13 cellular contexts compared by ENCODE assay signal in genomic region chr6:40138273-40138720, GRCh38.
DNase-seq lines count a peak whose midpoint lies in the region; ATAC-seq and TF ChIP-seq lines count a peak whose summit lies in the region.
"Had no signal": no experiment of that assay in that cellular context is flagged by ENCODE, and none has a peak within 500 bp of the region (broad histone marks: within the 10 kb centered on the region; RNA-seq: fewer than 3 reads in every experiment).

No MANE protein-coding gene starts in this region.

- TF ChIP-seq RAD21 in liver (IDR thresholded peaks at IDR 0.05): no peak

- 51% methylated on average over 4 of the region's 4 CpGs for WGBS in liver

- no peak overlapping the region for H3K9ac ChIP-seq in liver (ENCODE audit: low read depth in 1 of 2, low read length in 2 of 2)

- ATAC-seq in GM19463 (IDR thresholded peaks at IDR 0.05; ENCODE audit: unreplicated experiment): peak; percentile 59
- peak; percentile 46 for ATAC-seq in HG03571 (IDR thresholded peaks at IDR 0.05; ENCODE audit: unreplicated experiment)

- TF ChIP-seq CTCF in liver (IDR thresholded peaks at IDR 0.05; ENCODE audit: low read depth, low read length, missing input control): no peak

- no peaks in the 10 kb centered on the region for H3K4me1 ChIP-seq in liver (ENCODE audit: control insufficient read depth in 4 of 4, insufficient read depth in 4 of 4, low read length in 3 of 4)

- H3K4me3 ChIP-seq in liver (ENCODE audit: low read depth in 1 of 3, low read length in 3 of 3): no peak overlapping the region

- H3K27me3 ChIP-seq in liver (ENCODE audit: control insufficient read depth in 4 of 4, insufficient read depth in 4 of 4, low read length in 3 of 4): no peaks in the 10 kb centered on the region

- H3K27ac ChIP-seq in liver (ENCODE audit: low read depth in 1 of 2, low read length in 2 of 2): no peak overlapping the region

- no peaks in the 10 kb centered on the region for H3K36me3 ChIP-seq in liver (ENCODE audit: control insufficient read depth in 4 of 4, insufficient read depth in 3 of 4, low read depth in 1 of 4, low read length in 3 of 4)

- H3K9me3 ChIP-seq in liver (ENCODE audit: control insufficient read depth in 4 of 4, low read length in 3 of 4): peaks cover 0 to 2% (median 0%) of the 10 kb centered on the region in 4 donors

- peak; percentile 54 for DNase-seq in COLO668 (lab: John Stamatoyannopoulos, UW; ENCODE audit: unreplicated experiment)
- no peak for DNase-seq in activated gamma-delta T cell treated with Interleukin-2 at 50 U/mL for 16 hours
- no peak for DNase-seq in activated CD4-positive, CD25-positive, alpha-beta regulatory T cell (lab: John Stamatoyannopoulos, UW)
- no peak for DNase-seq in NCI-H524 (lab: John Stamatoyannopoulos, UW)
- DNase-seq in Ammon's horn (ENCODE audit: low spot score): no peak
- DNase-seq: activated CD4-positive, alpha-beta memory T cell treated with anti-CD3 and anti-CD28 coated beads, Interleukin-2, amount 10 ng/mL, durations not matched to agents 7 days and 5 days; mammary epithelial cell; NCI-H1436; NCI-H510A; occipital lobe had no signal

TF ChIP-seq in liver, 16 proteins besides CTCF, POLR2A, EP300 and RAD21:
- TF ChIP-seq ATF3 (IDR thresholded peaks at IDR 0.05) (no peak), HNF4A (conservative IDR thresholded peaks at IDR 0.05) (peak in 1 of 2 donors; percentile 14), MAX (IDR thresholded peaks at IDR 0.05) (no peak), FOXA2 (IDR thresholded peaks at IDR 0.05) (no peak), SP1 (IDR thresholded peaks at IDR 0.05) (peak; percentile 46), YY1 (IDR thresholded peaks at IDR 0.05) (peak; percentile 27), RXRA (IDR thresholded peaks at IDR 0.05) (peak; percentile 9 to 24), GABPA (IDR thresholded peaks at IDR 0.05 in 1 of 2, conservative IDR thresholded peaks at IDR 0.05 in 1 of 2) (no peak)
